8 cellular contexts compared by ENCODE assay signal in the genomic region with DNA sequence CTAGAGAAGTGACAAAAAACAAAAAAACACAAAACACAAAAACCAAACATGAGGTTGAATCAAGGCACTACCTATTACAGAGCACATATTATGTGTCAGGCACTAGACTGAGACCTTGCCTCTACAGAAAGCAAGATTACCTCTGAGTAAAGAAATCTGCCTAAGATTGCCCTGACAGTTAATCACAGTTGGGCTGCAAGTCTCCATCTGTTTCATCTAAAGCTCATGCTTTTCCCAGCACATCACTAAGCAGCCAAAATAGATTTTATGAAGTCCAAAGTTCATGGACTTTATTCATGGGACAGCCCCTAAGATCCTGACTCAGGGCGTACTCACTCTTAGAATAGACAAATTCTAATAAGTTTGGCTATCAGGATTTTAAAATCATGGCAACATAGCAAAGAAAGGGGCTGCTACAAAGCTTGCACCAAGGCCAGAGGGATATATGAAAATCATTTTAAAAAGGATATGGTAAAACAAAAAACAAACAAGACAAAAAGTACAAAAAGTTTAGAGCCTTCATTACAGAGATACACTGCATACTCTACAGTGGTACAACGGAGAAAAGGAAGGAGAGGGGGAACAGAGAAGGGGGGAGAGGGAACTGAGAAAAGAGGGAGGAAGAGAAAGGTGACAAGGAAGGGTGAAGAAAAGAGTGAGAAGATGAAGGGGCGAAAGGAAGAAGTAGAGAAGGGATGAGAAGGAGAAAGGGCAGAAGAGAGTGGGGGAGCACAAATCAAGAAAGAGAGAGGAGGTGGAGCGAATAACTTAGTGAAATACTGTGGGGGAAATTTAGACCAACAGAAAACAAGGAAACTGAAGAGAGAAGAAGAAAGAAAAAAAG. TPM values are rescaled to one million over a fixed set of nuclear protein-coding genes. Genes with fewer than 3 reads are reported as not detected.
DNase-seq lines count a peak whose midpoint lies in the region; ATAC-seq and TF ChIP-seq lines count a peak whose summit lies in the region.

No MANE protein-coding gene starts in this region.

- TF ChIP-seq POLR2A in thyroid gland (IDR thresholded peaks at IDR 0.05), result no peak

- intact Hi-C loops in colonic mucosa (cut with DNase I), result no loop called here
- intact Hi-C loops in thyroid gland (cut with DNase I), result no loop called here

- H3K9me3 ChIP-seq in MG63 (peaks cover 26% of the 10 kb centered on the region), colonic mucosa (no peaks in the 10 kb centered on the region), thyroid gland (no peaks in the 10 kb centered on the region)

- peak overlapping the region; percentile 53 for H3K4me3 Mint-ChIP-seq in natural killer cell treated with Interleukin-12 subunit alpha and Interleukin-12 subunit beta and Interleukin-15 and Interleukin-18, amount 100 ng/mL, for 72 hours

- H3K4me3 ChIP-seq in AG10803 (ENCODE audit: low read length), result no peak overlapping the region
- no peak overlapping the region for H3K4me3 ChIP-seq in MG63
- H3K4me3 ChIP-seq in colonic mucosa, result no peak overlapping the region
- H3K4me3 ChIP-seq in thyroid gland (replicated peaks in 1 of 3), result no peak overlapping the region

- H3K27me3 ChIP-seq in MG63 (no peaks in the 10 kb centered on the region), colonic mucosa (no peaks in the 10 kb centered on the region), thyroid gland (no peaks in the 10 kb centered on the region)

- H3K36me3 ChIP-seq in MG63, result peaks cover 33% of the 10 kb centered on the region
- H3K36me3 ChIP-seq in colonic mucosa, result no peaks in the 10 kb centered on the region
- H3K36me3 ChIP-seq in thyroid gland, result no peaks in the 10 kb centered on the region

- 84 to 89% methylated on average over 4 of the region's 4 CpGs for WGBS in thyroid gland, 2 donors

- H3K4me1 Mint-ChIP-seq in natural killer cell treated with Interleukin-12 subunit alpha and Interleukin-12 subunit beta and Interleukin-15 and Interleukin-18, amount 100 ng/mL, for 72 hours (ENCODE audit: low read depth in 2 of 2), result peaks cover 20 to 43% of the 10 kb centered on the region in 2 donors

- H3K9ac ChIP-seq in colonic mucosa (ENCODE audit: low read depth in 2 of 2, low read length in 2 of 2), result no peak overlapping the region

- peaks cover 2% of the 10 kb centered on the region for H3K9me3 Mint-ChIP-seq in natural killer cell treated with Interleukin-12 subunit alpha and Interleukin-12 subunit beta and Interleukin-15 and Interleukin-18, amount 100 ng/mL, for 72 hours

- peak overlapping the region; percentile 25 to 38 for H3K27ac Mint-ChIP-seq in natural killer cell treated with Interleukin-12 subunit alpha and Interleukin-12 subunit beta and Interleukin-15 and Interleukin-18, amount 100 ng/mL, for 72 hours

- H3K4me1 ChIP-seq in colonic mucosa (no peaks in the 10 kb centered on the region), thyroid gland (peaks cover 0 to 6% of the 10 kb centered on the region in 2 donors)

- ATAC-seq in natural killer cell treated with Interleukin-12 subunit alpha and Interleukin-12 subunit beta and Interleukin-15 and Interleukin-18, amount 100 ng/mL, for 72 hours, result no peak
- ATAC-seq in GM21717 (IDR thresholded peaks at IDR 0.05; ENCODE audit: unreplicated experiment) (no peak), GM21447 (IDR thresholded peaks at IDR 0.05; ENCODE audit: unreplicated experiment) (no peak)

- H3K36me3 Mint-ChIP-seq in natural killer cell treated with Interleukin-12 subunit alpha and Interleukin-12 subunit beta and Interleukin-15 and Interleukin-18, amount 100 ng/mL, for 72 hours, result peaks cover 29% of the 10 kb centered on the region

- H3K27me3 Mint-ChIP-seq in natural killer cell treated with Interleukin-12 subunit alpha and Interleukin-12 subunit beta and Interleukin-15 and Interleukin-18, amount 100 ng/mL, for 72 hours, result no peaks in the 10 kb centered on the region

- DNase-seq in AG10803 (ENCODE audit: low read depth) (peak; percentile 73), MG63 (peak; percentile 45), colonic mucosa (no peak), thyroid gland (no peak), C1 segment of cervical spinal cord (lab: John Stamatoyannopoulos, UW) (no peak)
- DNase-seq in natural killer cell treated with Interleukin-12 subunit alpha and Interleukin-12 subunit beta and Interleukin-15 and Interleukin-18, amount 100 ng/mL, for 72 hours (ENCODE audit: low spot score), result no peak

- H3K27ac ChIP-seq in colonic mucosa, result peak overlapping the region; percentile 11
- no peak overlapping the region for H3K27ac ChIP-seq in thyroid gland

- TF ChIP-seq CTCF in AG10803 (conservative IDR thresholded peaks at IDR 0.05; ENCODE audit: low read length) (no peak), colonic mucosa (IDR thresholded peaks at IDR 0.05) (no peak), thyroid gland (IDR thresholded peaks at IDR 0.05) (no peak)

RNA-seq across cellular contexts. Expression of gene RICTOR, which starts 58.2 kb away (rescaled TPM):
- 13.1 and 15.6 TPM in 2 replicates for total RNA-seq in MG63 (2014; rRNA removed; shearing (Covaris generic); ENCODE audit: low replicate concordance)
- total RNA-seq in colonic mucosa (10 to 100 TPM; 15.1 to 32.9 TPM), thyroid gland (10 to 100 TPM; 47.8 to 87.5 (median 51.2) TPM)
- total RNA-seq in natural killer cell treated with Interleukin-12 subunit alpha and Interleukin-12 subunit beta and Interleukin-15 and Interleukin-18, amount 100 ng/mL, for 72 hours, result 10 to 100 TPM; 42.7 to 51.0 TPM

Comparison
In these comparisons a context has a peak if more than half of its experiments do, and no peak if none do; other contexts are left out.
1. DNase-seq: peak in AG10803 (single experiment) and MG63 (single experiment); none in colonic mucosa (single experiment), natural killer cell treated with Interleukin-12 subunit alpha and Interleukin-12 subunit beta and Interleukin-15 and Interleukin-18, amount 100 ng/mL, for 72 hours (single experiment), thyroid gland (0 of 2) and C1 segment of cervical spinal cord (0 of 14).